ENCODE assay signal across 8 cellular contexts in genomic region chr3:177448987-177449975, GRCh38.
DNase-seq lines count a peak whose midpoint lies in the region; ATAC-seq, FAIRE-seq and TF ChIP-seq lines count a peak whose summit lies in the region.

No MANE protein-coding gene starts in this region.

- peak; percentile 87 for ATAC-seq in GM18505 (IDR thresholded peaks at IDR 0.05; ENCODE audit: unreplicated experiment)

- DNase-seq in H54 (ENCODE audit: insufficient read length, low spot score) (no peak), M059J (ENCODE audit: low read depth) (peak; percentile 99), brain microvascular endothelial cell (peak; percentile 36), non-pigmented ciliary epithelial cell (ENCODE audit: low read depth) (peak; percentile 92), NCI-H2107 (lab: John Stamatoyannopoulos, UW) (no peak), NCI-H748 (lab: John Stamatoyannopoulos, UW; ENCODE audit: unreplicated experiment) (no peak), NCI-H526 (lab: John Stamatoyannopoulos, UW) (no peak)

- peak; percentile 50 for FAIRE-seq in H54 (lab: Jason Lieb, UNC)

- no peak overlapping the region for H3K4me3 ChIP-seq in brain microvascular endothelial cell (ENCODE audit: low read depth, low read length)

- H3K27ac ChIP-seq in brain microvascular endothelial cell = no peak overlapping the region

- no peaks in the 10 kb centered on the region for H3K36me3 ChIP-seq in brain microvascular endothelial cell (replicated peaks)

- in situ Hi-C loops in brain microvascular endothelial cell (cut with HindIII; ENCODE audit: low pct_ligation_motif_present, low sequenced_read_pairs) = no loop called here

- TF ChIP-seq CTCF in brain microvascular endothelial cell (IDR thresholded peaks at IDR 0.05; ENCODE audit: low read depth, low read length, missing control alignments) = no peak

- TF ChIP-seq POLR2A in GM18505 (IDR thresholded peaks at IDR 0.05; ENCODE audit: borderline replicate concordance, extremely low read depth, insufficient read depth, insufficient read length) (no peak), H54 (IDR thresholded peaks at IDR 0.05; ENCODE audit: low read depth, low read length) (no peak)

- no peaks in the 10 kb centered on the region for H3K27me3 ChIP-seq in brain microvascular endothelial cell (replicated peaks)

Comparison
In these comparisons a context has a peak if more than half of its experiments do, and no peak if none do; other contexts are left out.
1. DNase-seq: peak in M059J (single experiment), brain microvascular endothelial cell (single experiment) and non-pigmented ciliary epithelial cell (single experiment); none in H54 (single experiment), NCI-H2107 (single experiment), NCI-H748 (single experiment) and NCI-H526 (0 of 2).